29 cellular contexts compared by ENCODE assay signal in the genomic region with DNA sequence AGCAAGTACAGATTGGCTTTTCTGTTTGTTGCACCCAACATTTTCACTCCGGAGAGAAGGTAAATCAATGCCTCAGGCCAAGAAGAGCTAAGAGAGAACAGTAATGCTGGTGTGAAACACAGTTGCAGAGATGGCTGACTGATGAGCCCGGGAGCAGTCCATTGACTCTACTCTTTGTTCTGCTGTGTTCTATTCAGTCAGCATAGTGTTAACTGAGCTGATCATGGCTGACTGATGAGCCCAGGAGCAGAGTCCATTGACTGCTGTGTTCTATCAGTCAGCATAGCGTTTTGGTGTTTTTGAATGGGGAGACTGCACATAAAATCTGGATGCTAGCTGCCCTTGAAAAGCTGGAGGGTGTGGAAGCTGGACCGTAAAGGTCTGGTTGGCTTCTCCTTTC.
"Had no signal": no experiment of that assay in that cellular context is flagged by ENCODE, and none has a peak within 500 bp of the region (broad histone marks: within the 10 kb centered on the region; RNA-seq: fewer than 3 reads in every experiment).

No MANE protein-coding gene starts in this region.

- ATAC-seq: stimulated activated effector memory CD8-positive, alpha-beta T cell treated with anti-CD3 and anti-CD28 coated beads, Interleukin-12 subunit alpha, Interleukin-12 subunit beta, amount 100 ng/mL, for 72 hours; stimulated activated memory B cell treated with anti-CD40 and anti-IgM and Interleukin-4, amounts not matched to agents 10 μg/mL and 1 μg/mL and 100 μg/mL, for 72 hours; stimulated activated naive B cell treated with anti-CD40 and anti-IgM and Interleukin-4, amounts not matched to agents 10 μg/mL and 1 μg/mL and 100 μg/mL, for 72 hours; stimulated activated naive CD8-positive, alpha-beta T cell treated with anti-CD3 and anti-CD28 coated beads, Interleukin-15, amount 100 ng/mL, for 72 hours; stimulated activated naive CD8-positive, alpha-beta T cell treated with anti-CD3 and anti-CD28 coated beads, Interleukin-15, Interleukin-2, amounts not matched to agents 100 U/mL and 50 U/mL, for 24 hours; upper lobe of right lung had no signal

- H3K36me3 Mint-ChIP-seq: stimulated activated effector memory CD8-positive, alpha-beta T cell treated with anti-CD3 and anti-CD28 coated beads, Interleukin-12 subunit alpha, Interleukin-12 subunit beta, amount 100 ng/mL, for 72 hours; stimulated activated memory B cell treated with anti-CD40 and anti-IgM and Interleukin-4, amounts not matched to agents 10 μg/mL and 1 μg/mL and 100 μg/mL, for 72 hours; stimulated activated naive B cell treated with anti-CD40 and anti-IgM and Interleukin-4, amounts not matched to agents 10 μg/mL and 1 μg/mL and 100 μg/mL, for 72 hours; type B pancreatic cell had no signal

- H3K36me3 ChIP-seq: stomach, suprapubic skin, thoracic aorta, thyroid gland, tibial artery, tibial nerve, transverse colon, upper lobe of left lung, upper lobe of right lung, uterus, vagina had no signal

- H3K27me3 ChIP-seq: stomach, suprapubic skin, testis, thyroid gland, tibial artery, tibial nerve, transverse colon, upper lobe of left lung, upper lobe of right lung, uterus, vagina had no signal

- H3K9me3 ChIP-seq: stomach, suprapubic skin, testis, thoracic aorta, thyroid gland, tibial artery, tibial nerve, transverse colon, upper lobe of left lung, upper lobe of right lung, uterus, vagina had no signal

- H3K27ac ChIP-seq: stomach, suprapubic skin, testis, thoracic aorta, thyroid gland, tibial artery, tibial nerve, transverse colon, upper lobe of left lung, upper lobe of right lung, uterus, vagina had no signal

- DNase-seq: stimulated activated CD4-positive, alpha-beta T cell treated with anti-CD3 and anti-CD28 coated beads, Interleukin-2, amount 100 ng/mL, for 48 hours; stimulated activated CD4-positive, alpha-beta T cell treated with anti-CD3 and anti-CD28 coated beads, Interleukin-4, amount 100 ng/mL, for 1 hour; stimulated activated CD4-positive, alpha-beta T cell treated with anti-CD3 and anti-CD28 coated beads, Interleukin-4, amount 100 ng/mL, for 24 hours; stimulated activated CD4-positive, alpha-beta T cell treated with anti-CD3 and anti-CD28 coated beads, Interleukin-4, amount 100 ng/mL, for 4 hours; stimulated activated CD8-positive, alpha-beta memory T cell treated with anti-CD3 and anti-CD28 coated beads, Interleukin-4, amount 100 ng/mL, for 48 hours; stimulated activated naive B cell treated with anti-CD40 and anti-IgM and Interleukin-4, amounts not matched to agents 10 μg/mL and 1 μg/mL and 100 μg/mL, for 72 hours; stimulated activated naive CD4-positive, alpha-beta T cell; stimulated activated naive CD4-positive, alpha-beta T cell treated with Interleukin-2 at 50 U/mL for 16 hours; stimulated activated naive CD8-positive, alpha-beta T cell treated with anti-CD3 and anti-CD28 coated beads, Interleukin-15, amount 100 ng/mL, for 72 hours; stimulated activated naive CD8-positive, alpha-beta T cell treated with anti-CD3 and anti-CD28 coated beads, Interleukin-15, Interleukin-2, amounts not matched to agents 100 U/mL and 50 U/mL, for 24 hours; stomach; substantia nigra; thyroid gland; tibial artery; transverse colon; trophoblast cell; upper lobe of left lung; upper lobe of right lung; uterus had no signal

- H3K4me3 Mint-ChIP-seq: stimulated activated effector memory CD8-positive, alpha-beta T cell treated with anti-CD3 and anti-CD28 coated beads, Interleukin-12 subunit alpha, Interleukin-12 subunit beta, amount 100 ng/mL, for 72 hours; stimulated activated memory B cell treated with anti-CD40 and anti-IgM and Interleukin-4, amounts not matched to agents 10 μg/mL and 1 μg/mL and 100 μg/mL, for 72 hours; stimulated activated naive B cell treated with anti-CD40 and anti-IgM and Interleukin-4, amounts not matched to agents 10 μg/mL and 1 μg/mL and 100 μg/mL, for 72 hours; stimulated activated naive CD8-positive, alpha-beta T cell treated with anti-CD3 and anti-CD28 coated beads, Interleukin-15, amount 100 ng/mL, for 72 hours; stimulated activated naive CD8-positive, alpha-beta T cell treated with anti-CD3 and anti-CD28 coated beads, Interleukin-15, Interleukin-2, amounts not matched to agents 100 ng/mL and 50 ng/mL, for 24 hours; type B pancreatic cell had no signal

- H3K4me1 ChIP-seq: stomach, suprapubic skin, testis, thyroid gland, tibial artery, transverse colon, upper lobe of left lung, upper lobe of right lung, uterus, vagina had no signal

- H3K27me3 Mint-ChIP-seq: stimulated activated memory B cell treated with anti-CD40 and anti-IgM and Interleukin-4, amounts not matched to agents 10 μg/mL and 1 μg/mL and 100 μg/mL, for 72 hours; stimulated activated naive B cell treated with anti-CD40 and anti-IgM and Interleukin-4, amounts not matched to agents 10 μg/mL and 1 μg/mL and 100 μg/mL, for 72 hours; stimulated activated naive CD8-positive, alpha-beta T cell treated with anti-CD3 and anti-CD28 coated beads, Interleukin-15, amount 100 ng/mL, for 72 hours; stimulated activated naive CD8-positive, alpha-beta T cell treated with anti-CD3 and anti-CD28 coated beads, Interleukin-15, Interleukin-2, amounts not matched to agents 100 ng/mL and 50 ng/mL, for 24 hours; type B pancreatic cell had no signal

- FAIRE-seq: urothelium cell line had no signal

- H3K4me3 ChIP-seq: stomach, suprapubic skin, thoracic aorta, thyroid gland, tibial artery, tibial nerve, transverse colon, upper lobe of left lung, upper lobe of right lung, uterus, vagina had no signal

- H3K4me1 Mint-ChIP-seq: stimulated activated effector memory CD8-positive, alpha-beta T cell treated with anti-CD3 and anti-CD28 coated beads, Interleukin-12 subunit alpha, Interleukin-12 subunit beta, amount 100 ng/mL, for 72 hours; stimulated activated memory B cell treated with anti-CD40 and anti-IgM and Interleukin-4, amounts not matched to agents 10 μg/mL and 1 μg/mL and 100 μg/mL, for 72 hours; stimulated activated naive B cell treated with anti-CD40 and anti-IgM and Interleukin-4, amounts not matched to agents 10 μg/mL and 1 μg/mL and 100 μg/mL, for 72 hours; stimulated activated naive CD8-positive, alpha-beta T cell treated with anti-CD3 and anti-CD28 coated beads, Interleukin-15, amount 100 ng/mL, for 72 hours had no signal

- H3K27ac Mint-ChIP-seq: stimulated activated effector memory CD8-positive, alpha-beta T cell treated with anti-CD3 and anti-CD28 coated beads, Interleukin-12 subunit alpha, Interleukin-12 subunit beta, amount 100 ng/mL, for 72 hours; stimulated activated memory B cell treated with anti-CD40 and anti-IgM and Interleukin-4, amounts not matched to agents 10 μg/mL and 1 μg/mL and 100 μg/mL, for 72 hours; stimulated activated naive B cell treated with anti-CD40 and anti-IgM and Interleukin-4, amounts not matched to agents 10 μg/mL and 1 μg/mL and 100 μg/mL, for 72 hours; stimulated activated naive CD8-positive, alpha-beta T cell treated with anti-CD3 and anti-CD28 coated beads, Interleukin-15, amount 100 ng/mL, for 72 hours; stimulated activated naive CD8-positive, alpha-beta T cell treated with anti-CD3 and anti-CD28 coated beads, Interleukin-15, Interleukin-2, amounts not matched to agents 100 ng/mL and 50 ng/mL, for 24 hours; type B pancreatic cell had no signal

- H3K9me3 Mint-ChIP-seq: stimulated activated effector memory CD8-positive, alpha-beta T cell treated with anti-CD3 and anti-CD28 coated beads, Interleukin-12 subunit alpha, Interleukin-12 subunit beta, amount 100 ng/mL, for 72 hours; stimulated activated memory B cell treated with anti-CD40 and anti-IgM and Interleukin-4, amounts not matched to agents 10 μg/mL and 1 μg/mL and 100 μg/mL, for 72 hours; stimulated activated naive B cell treated with anti-CD40 and anti-IgM and Interleukin-4, amounts not matched to agents 10 μg/mL and 1 μg/mL and 100 μg/mL, for 72 hours; stimulated activated naive CD8-positive, alpha-beta T cell treated with anti-CD3 and anti-CD28 coated beads, Interleukin-15, amount 100 ng/mL, for 72 hours; stimulated activated naive CD8-positive, alpha-beta T cell treated with anti-CD3 and anti-CD28 coated beads, Interleukin-15, Interleukin-2, amounts not matched to agents 100 ng/mL and 50 ng/mL, for 24 hours had no signal
